ENCODE assay signal across 17 cellular contexts in the genomic region with DNA sequence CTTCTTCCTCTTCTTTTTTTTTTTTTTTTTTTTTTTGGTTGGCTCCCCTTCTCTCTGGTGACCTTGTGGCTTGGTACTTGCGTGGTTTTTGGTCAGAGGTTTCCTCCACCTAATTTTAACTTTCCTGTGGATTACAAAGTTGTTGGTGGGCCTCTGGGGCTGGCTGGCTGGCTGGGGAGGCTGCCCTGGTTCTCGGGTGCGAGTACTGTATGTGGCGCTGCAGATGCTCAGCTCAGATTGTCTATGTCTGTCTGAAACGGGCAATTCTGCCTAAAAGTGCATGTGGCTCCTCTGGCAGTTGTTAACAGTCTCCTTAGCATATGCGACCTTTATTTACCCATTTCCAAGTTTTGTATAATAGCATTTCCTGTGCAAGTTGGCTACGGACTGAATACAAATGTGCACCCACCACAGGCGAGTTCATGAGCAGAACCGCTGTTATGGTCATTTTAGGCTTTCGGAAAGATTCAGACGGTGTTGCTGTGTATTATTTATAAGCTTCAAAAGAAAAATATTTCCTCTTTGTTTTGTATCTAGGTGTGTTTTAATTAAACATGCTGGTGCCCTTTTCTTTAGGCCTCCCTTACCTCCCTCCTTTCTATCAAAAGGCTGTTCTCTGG. TPM values are rescaled to one million over a fixed set of nuclear protein-coding genes. Genes with fewer than 3 reads are reported as not detected.
"Had no signal": no experiment of that assay in that cellular context is flagged by ENCODE, and none has a peak within 500 bp of the region (broad histone marks: within the 10 kb centered on the region; RNA-seq: fewer than 3 reads in every experiment).

No MANE protein-coding gene starts in this region.

- DNase-seq: activated CD4-positive, CD25-positive, alpha-beta regulatory T cell treated with anti-CD3 and anti-CD28 coated beads, Interleukin-2, amount 50 U/mL, for 72 hours; activated effector memory CD4-positive, alpha-beta T cell treated with Interleukin-2 at 50 U/mL for 16 hours; activated naive CD8-positive, alpha-beta T cell treated with anti-CD3 and anti-CD28 coated beads for 36 hours; activated T-cell treated with anti-CD3 and anti-CD28 coated beads for 4 hours; cerebellar nuclear complex; effector memory CD8-positive, alpha-beta T cell; foreskin keratinocyte; glutamatergic neuron; kidney glomerular epithelial cell; mesendoderm; psoas muscle; stimulated activated CD4-positive, alpha-beta T cell treated with anti-CD3 and anti-CD28 coated beads, Interleukin-1b, Interleukin-23, amount 100 ng/mL, for 48 hours; T1000; thyroid gland had no signal

- ATAC-seq: effector memory CD8-positive, alpha-beta T cell; foreskin keratinocyte; natural killer cell treated with Interleukin-12 subunit alpha and Interleukin-12 subunit beta and Interleukin-15 and Interleukin-18, amount 100 ng/mL, for 72 hours; psoas muscle had no signal

- H3K9me3 ChIP-seq: psoas muscle, thyroid gland, vagina had no signal

- H3K36me3 ChIP-seq: thyroid gland, vagina had no signal

- H3K27ac ChIP-seq: foreskin keratinocyte, psoas muscle, thyroid gland, vagina had no signal

- H3K4me3 ChIP-seq: psoas muscle, thyroid gland, vagina had no signal

- H3K4me1 ChIP-seq: foreskin keratinocyte had no signal

RNA-seq across cellular contexts. Expression of a gene that starts 4.4 kb away (rescaled TPM):
- total RNA-seq: activated naive CD8-positive, alpha-beta T cell treated with anti-CD3 and anti-CD28 coated beads for 36 hours; foreskin keratinocyte; psoas muscle; vagina had no signal
- polyA plus RNA-seq: foreskin keratinocyte, liver had no signal
